14 cellular contexts compared by ENCODE assay signal in genomic region chr2:10591207-10591606, GRCh38.
A peak's percentile ranks its signal among the peaks of the same experiment; 100 is the strongest.
DNase-seq lines count a peak whose midpoint lies in the region; FAIRE-seq and TF ChIP-seq lines count a peak whose summit lies in the region.
"Had no signal": no experiment of that assay in that cellular context is flagged by ENCODE, and none has a peak within 500 bp of the region (broad histone marks: within the 10 kb centered on the region; RNA-seq: fewer than 3 reads in every experiment).

No MANE protein-coding gene starts in this region.

- no peak for DNase-seq in astrocyte (ENCODE audit: low read depth)
- DNase-seq in hepatocyte (ENCODE audit: low spot score): no peak
- DNase-seq in osteoblast (ENCODE audit: insufficient read length, low spot score, missing footprints): no peak
- DNase-seq in activated T-helper 2 cell treated with anti-CD3 and anti-CD28 coated beads, Interferon-gamma antibody, Interleukin-2, Interleukin-4, amounts not matched to agents 10 μg/mL and 5 μg/mL and 100 μg/mL, durations not matched to agents 14 hours and 24 hours and 36 hours (ENCODE audit: low spot score): no peak
- DNase-seq in activated CD4-positive, alpha-beta T cell treated with anti-CD3 and anti-CD28 coated beads, Interleukin-2, amount 50 U/mL, for 4 hours: no peak
- DNase-seq in midbrain (lab: John Stamatoyannopoulos, UW): no peak
- DNase-seq: DMS79; left colon; naive thymus-derived CD4-positive, alpha-beta T cell; retina; tibial artery had no signal

- FAIRE-seq in astrocyte (lab: Jason Lieb, UNC): no peak

- H3K9me3 ChIP-seq in BLaER1 treated with 17β-estradiol and CSF1 and Interleukin-3, amounts not matched to agents 10 nM and 100 nM (replicated peaks in 1 of 11): peaks cover 0 to 18% (median 6%) of the 10 kb centered on the region in 11 experiments; a peak in 10 of 22 replicates
- H3K9me3 ChIP-seq in HUES64 (ENCODE audit: insufficient read depth, low read depth, low read length) (no peaks in the 10 kb centered on the region), astrocyte (ENCODE audit: insufficient read depth, low read depth, low read length) (no peaks in the 10 kb centered on the region), hepatocyte (ENCODE audit: low read depth) (no peaks in the 10 kb centered on the region), osteoblast (ENCODE audit: low read depth, low read length) (no peaks in the 10 kb centered on the region)
- H3K9me3 ChIP-seq: tibial artery had no signal

- H3K9me2 ChIP-seq in hepatocyte (replicated peaks; ENCODE audit: insufficient read depth): no peaks in the 10 kb centered on the region

- peak overlapping the region; percentile 34 for H3K27ac Mint-ChIP-seq in astrocyte (ENCODE audit: unreplicated experiment)
- H3K27ac Mint-ChIP-seq in activated T-helper 2 cell treated with anti-CD3 and anti-CD28 coated beads, Interferon-gamma antibody, Interleukin-2, Interleukin-4, amounts not matched to agents 10 μg/mL and 5 μg/mL and 100 μg/mL, durations not matched to agents 14 hours and 24 hours and 36 hours: no peak overlapping the region
- H3K27ac Mint-ChIP-seq: activated naive CD4-positive, alpha-beta T cell treated with anti-CD3 and anti-CD28 coated beads, Interleukin-2, amount 50 U/mL, for 24 hours had no signal

- 64% methylated on average over 6 of the region's 6 CpGs for WGBS in HUES64
- 71% methylated on average over 6 of the region's 6 CpGs for WGBS in hepatocyte (ENCODE audit: low lambda C conversion rate, missing lambda C conversion rate)

- H3K4me1 Mint-ChIP-seq in astrocyte (ENCODE audit: low read depth, unreplicated experiment): peaks cover 1% of the 10 kb centered on the region
- no peaks in the 10 kb centered on the region for H3K4me1 Mint-ChIP-seq in activated T-helper 2 cell treated with anti-CD3 and anti-CD28 coated beads, Interferon-gamma antibody, Interleukin-2, Interleukin-4, amounts not matched to agents 10 μg/mL and 5 μg/mL and 100 μg/mL, durations not matched to agents 14 hours and 24 hours and 36 hours (ENCODE audit: low read depth)
- H3K4me1 Mint-ChIP-seq: activated naive CD4-positive, alpha-beta T cell treated with anti-CD3 and anti-CD28 coated beads, Interleukin-2, amount 50 U/mL, for 24 hours had no signal

- H4K20me1 ChIP-seq in BLaER1 treated with 17β-estradiol and CSF1 and Interleukin-3, amounts not matched to agents 10 nM and 100 nM: peaks cover 0 to 13% (median 0%) of the 10 kb centered on the region in 11 experiments; a peak in 7 of 22 replicates
- H4K20me1 ChIP-seq in astrocyte (ENCODE audit: insufficient read depth, low read length) (no peaks in the 10 kb centered on the region), hepatocyte (ENCODE audit: insufficient read depth, poor library complexity, severe bottlenecking) (no peaks in the 10 kb centered on the region), osteoblast (ENCODE audit: insufficient read depth, low read length) (no peaks in the 10 kb centered on the region)

- H3K79me2 ChIP-seq in astrocyte (ENCODE audit: insufficient read depth, low read length) (no peaks in the 10 kb centered on the region), hepatocyte (no peaks in the 10 kb centered on the region), osteoblast (ENCODE audit: insufficient read depth, low read length) (no peaks in the 10 kb centered on the region)

- TF ChIP-seq CTCF in astrocyte (IDR thresholded peaks at IDR 0.05; ENCODE audit: insufficient read depth, low read depth, low read length) (no peak), hepatocyte (IDR thresholded peaks at IDR 0.05; ENCODE audit: poor library complexity) (no peak), osteoblast (IDR thresholded peaks at IDR 0.05; ENCODE audit: extremely low read depth, low read depth, low read length) (no peak)

- H3K4me1 ChIP-seq in BLaER1 treated with 17β-estradiol and CSF1 and Interleukin-3, amounts not matched to agents 10 nM and 100 nM: peaks cover 31 to 59% (median 56%) of the 10 kb centered on the region in 10 experiments
- H3K4me1 ChIP-seq in HUES64 (ENCODE audit: insufficient read depth, low read length): peaks cover 13% of the 10 kb centered on the region
- no peaks in the 10 kb centered on the region for H3K4me1 ChIP-seq in astrocyte (ENCODE audit: insufficient read depth, low read length)
- H3K4me1 ChIP-seq in hepatocyte (ENCODE audit: insufficient read depth): peaks cover 4% of the 10 kb centered on the region
- H3K4me1 ChIP-seq in osteoblast (ENCODE audit: insufficient read depth, low read length): peaks cover 4% of the 10 kb centered on the region
- H3K4me1 ChIP-seq: tibial artery had no signal

- H3K9me3 Mint-ChIP-seq in astrocyte (ENCODE audit: unreplicated experiment): no peaks in the 10 kb centered on the region
- H3K9me3 Mint-ChIP-seq in activated T-helper 2 cell treated with anti-CD3 and anti-CD28 coated beads, Interferon-gamma antibody, Interleukin-2, Interleukin-4, amounts not matched to agents 10 μg/mL and 5 μg/mL and 100 μg/mL, durations not matched to agents 14 hours and 24 hours and 36 hours: no peaks in the 10 kb centered on the region
- H3K9me3 Mint-ChIP-seq: activated naive CD4-positive, alpha-beta T cell treated with anti-CD3 and anti-CD28 coated beads, Interleukin-2, amount 50 U/mL, for 24 hours had no signal

- H3K27me3 Mint-ChIP-seq in astrocyte (ENCODE audit: low read depth, unreplicated experiment): no peaks in the 10 kb centered on the region
- no peaks in the 10 kb centered on the region for H3K27me3 Mint-ChIP-seq in activated T-helper 2 cell treated with anti-CD3 and anti-CD28 coated beads, Interferon-gamma antibody, Interleukin-2, Interleukin-4, amounts not matched to agents 10 μg/mL and 5 μg/mL and 100 μg/mL, durations not matched to agents 14 hours and 24 hours and 36 hours (ENCODE audit: low read depth)
- H3K27me3 Mint-ChIP-seq: activated naive CD4-positive, alpha-beta T cell treated with anti-CD3 and anti-CD28 coated beads, Interleukin-2, amount 50 U/mL, for 24 hours; naive thymus-derived CD4-positive, alpha-beta T cell had no signal

- H3K9ac ChIP-seq in BLaER1 treated with 17β-estradiol and CSF1 and Interleukin-3, amounts not matched to agents 10 nM and 100 nM: 0 out of 22 replicates have a peak overlapping the region, but pooled peaks of 1 of the 11 experiments have one; percentile 20
- H3K9ac ChIP-seq in HUES64 (ENCODE audit: low read depth, low read length) (peak overlapping the region; percentile 26; the same call in 1 of the 2 replicates), astrocyte (ENCODE audit: low read length) (no peak overlapping the region)

- H3K4me3 Mint-ChIP-seq in astrocyte (ENCODE audit: unreplicated experiment): no peak overlapping the region
- H3K4me3 Mint-ChIP-seq in activated T-helper 2 cell treated with anti-CD3 and anti-CD28 coated beads, Interferon-gamma antibody, Interleukin-2, Interleukin-4, amounts not matched to agents 10 μg/mL and 5 μg/mL and 100 μg/mL, durations not matched to agents 14 hours and 24 hours and 36 hours (ENCODE audit: low read depth): no peak overlapping the region
- H3K4me3 Mint-ChIP-seq: activated naive CD4-positive, alpha-beta T cell treated with anti-CD3 and anti-CD28 coated beads, Interleukin-2, amount 50 U/mL, for 24 hours; naive thymus-derived CD4-positive, alpha-beta T cell had no signal

- no peak overlapping the region for H2AFZ ChIP-seq in astrocyte (ENCODE audit: low read depth, low read length)
- H2AFZ ChIP-seq in hepatocyte: no peak overlapping the region
- H2AFZ ChIP-seq in osteoblast (ENCODE audit: low read length): no peak overlapping the region

- H3K4me2 ChIP-seq in BLaER1 treated with 17β-estradiol and CSF1 and Interleukin-3, amounts not matched to agents 10 nM and 100 nM: peak overlapping the region; percentile 21 to 91 (median 78); a peak in 21 of 22 replicates
- no peak overlapping the region for H3K4me2 ChIP-seq in astrocyte (ENCODE audit: low read length)
- H3K4me2 ChIP-seq in hepatocyte: no peak overlapping the region
- no peak overlapping the region for H3K4me2 ChIP-seq in osteoblast (ENCODE audit: insufficient read depth, low read length)

- H3K27me3 ChIP-seq in BLaER1 treated with 17β-estradiol and CSF1 and Interleukin-3, amounts not matched to agents 10 nM and 100 nM: no peaks in the 10 kb centered on the region
- H3K27me3 ChIP-seq in HUES64 (ENCODE audit: insufficient read depth, low read length): no peaks in the 10 kb centered on the region
- H3K27me3 ChIP-seq in astrocyte (ENCODE audit: insufficient read depth, low read length): no peaks in the 10 kb centered on the region
- no peaks in the 10 kb centered on the region for H3K27me3 ChIP-seq in hepatocyte
- H3K27me3 ChIP-seq in osteoblast (ENCODE audit: insufficient read depth, low read length): no peaks in the 10 kb centered on the region
- H3K27me3 ChIP-seq: tibial artery had no signal

- H3K4me3 ChIP-seq in BLaER1 treated with 17β-estradiol and CSF1 and Interleukin-3, amounts not matched to agents 10 nM and 100 nM: no peak overlapping the region
- H3K4me3 ChIP-seq in HUES64 (ENCODE audit: low read length) (no peak overlapping the region), astrocyte (ENCODE audit: insufficient read depth, low read depth, low read length) (no peak overlapping the region), hepatocyte (no peak overlapping the region), osteoblast (ENCODE audit: insufficient read depth, low read length) (no peak overlapping the region)
- H3K4me3 ChIP-seq: tibial artery had no signal

- peak overlapping the region in 9 of 11 experiments; percentile 39 to 67 (median 55); a peak in 17 of 22 replicates for H3K27ac ChIP-seq in BLaER1 treated with 17β-estradiol and CSF1 and Interleukin-3, amounts not matched to agents 10 nM and 100 nM
- H3K27ac ChIP-seq in HUES64 (ENCODE audit: low read depth, low read length) (peak overlapping the region; percentile 42), astrocyte (ENCODE audit: low read depth, low read length) (no peak overlapping the region), hepatocyte (peak overlapping the region; percentile 44), osteoblast (ENCODE audit: low read depth, low read length) (no peak overlapping the region)
- H3K27ac ChIP-seq: tibial artery had no signal

- H3K36me3 ChIP-seq in BLaER1 treated with 17β-estradiol and CSF1 and Interleukin-3, amounts not matched to agents 10 nM and 100 nM: peaks cover 48 to 81% (median 71%) of the 10 kb centered on the region in 11 experiments
- peaks cover 43% of the 10 kb centered on the region for H3K36me3 ChIP-seq in HUES64 (ENCODE audit: insufficient read depth, low read length)
- H3K36me3 ChIP-seq in astrocyte (ENCODE audit: insufficient read depth, low read length): peaks cover 11% of the 10 kb centered on the region
- H3K36me3 ChIP-seq in hepatocyte (replicated peaks; ENCODE audit: insufficient read depth, low read depth): no peaks in the 10 kb centered on the region
- peaks cover 22% of the 10 kb centered on the region for H3K36me3 ChIP-seq in osteoblast (ENCODE audit: insufficient read depth, low read length)

- peaks cover 20% of the 10 kb centered on the region for H3K36me3 Mint-ChIP-seq in astrocyte (ENCODE audit: low read depth, unreplicated experiment)
- peaks cover 60% of the 10 kb centered on the region for H3K36me3 Mint-ChIP-seq in activated T-helper 2 cell treated with anti-CD3 and anti-CD28 coated beads, Interferon-gamma antibody, Interleukin-2, Interleukin-4, amounts not matched to agents 10 μg/mL and 5 μg/mL and 100 μg/mL, durations not matched to agents 14 hours and 24 hours and 36 hours (ENCODE audit: low read depth)

- intact Hi-C loops in activated T-helper 2 cell treated with anti-CD3 and anti-CD28 coated beads, Interferon-gamma antibody, Interleukin-2, Interleukin-4, amounts not matched to agents 10 μg/mL and 5 μg/mL and 100 μg/mL, durations not matched to agents 14 hours and 24 hours and 36 hours (cut with micrococcal nuclease): no loop called here

Comparison
In these comparisons a context has a peak if more than half of its experiments do, and no peak if none do; other contexts are left out.
1. H3K27ac ChIP-seq: peak in BLaER1 treated with 17β-estradiol and CSF1 and Interleukin-3, amounts not matched to agents 10 nM and 100 nM (9 of 11), HUES64 (single experiment) and hepatocyte (single experiment); none in astrocyte (single experiment) and osteoblast (single experiment).
2. H3K4me2 ChIP-seq: peak in BLaER1 treated with 17β-estradiol and CSF1 and Interleukin-3, amounts not matched to agents 10 nM and 100 nM (11 of 11); none in astrocyte (single experiment), hepatocyte (single experiment) and osteoblast (single experiment).